8 cellular contexts compared by ENCODE assay signal in genomic region chrX:72306851-72307645, GRCh38. TPM values are rescaled to one million over a fixed set of nuclear protein-coding genes. Genes with fewer than 3 reads are reported as not detected.
DNase-seq lines count a peak whose midpoint lies in the region; ATAC-seq and TF ChIP-seq lines count a peak whose summit lies in the region.

No MANE protein-coding gene starts in this region.

- H3K79me2 ChIP-seq in Loucy (ENCODE audit: insufficient read depth, low read length): no peaks in the 10 kb centered on the region

- no peaks in the 10 kb centered on the region for H3K9me2 ChIP-seq in Loucy (replicated peaks; ENCODE audit: low read depth, low read length)

- in situ Hi-C loops in brain microvascular endothelial cell (cut with HindIII; ENCODE audit: low pct_ligation_motif_present, low sequenced_read_pairs): no loop called here

- no peak overlapping the region for H3K27ac ChIP-seq in RWPE2 (ENCODE audit: poor library complexity, severe bottlenecking)
- H3K27ac ChIP-seq in brain microvascular endothelial cell: no peak overlapping the region

- ATAC-seq in GM21576 (IDR thresholded peaks at IDR 0.05; ENCODE audit: unreplicated experiment) (peak; percentile 50), RWPE2 (ENCODE audit: low read depth) (peak; percentile 73)

- DNase-seq in DMS53 (lab: John Stamatoyannopoulos, UW) (peak; percentile 87), RWPE2 (ENCODE audit: low spot score) (no peak), brain microvascular endothelial cell (peak; percentile 45), pulmonary artery endothelial cell (ENCODE audit: low read depth, low spot score) (peak; percentile 20), GOT3 (lab: John Stamatoyannopoulos, UW) (no peak)

- TF ChIP-seq CTCF in Loucy (conservative IDR thresholded peaks at IDR 0.05; ENCODE audit: low read length) (no peak), RWPE2 (IDR thresholded peaks at IDR 0.05; ENCODE audit: poor library complexity, severe bottlenecking) (no peak), brain microvascular endothelial cell (IDR thresholded peaks at IDR 0.05; ENCODE audit: low read depth, low read length, missing control alignments) (no peak)

- peak overlapping the region; percentile 55 for H3K9ac ChIP-seq in Loucy (ENCODE audit: low read depth, low read length, poor library complexity, severe bottlenecking)

- H4K20me1 ChIP-seq in Loucy (ENCODE audit: insufficient read depth, low read length, poor library complexity, severe bottlenecking): no peaks in the 10 kb centered on the region

- no peaks in the 10 kb centered on the region for H3F3A ChIP-seq in Loucy (ENCODE audit: low read depth)

- H3K4me2 ChIP-seq in Loucy (ENCODE audit: low read depth, low read length, poor library complexity, severe bottlenecking): peak overlapping the region; percentile 72

- no peaks in the 10 kb centered on the region for H3K36me3 ChIP-seq in Loucy (ENCODE audit: insufficient read depth, low read length)
- no peaks in the 10 kb centered on the region for H3K36me3 ChIP-seq in RWPE2 (ENCODE audit: low read depth)
- no peaks in the 10 kb centered on the region for H3K36me3 ChIP-seq in brain microvascular endothelial cell (replicated peaks)

- peaks cover 9% of the 10 kb centered on the region for H3K4me1 ChIP-seq in Loucy (ENCODE audit: insufficient read depth, low read length, poor library complexity, severe bottlenecking)
- H3K4me1 ChIP-seq in RWPE2 (ENCODE audit: insufficient read depth, poor library complexity, severe bottlenecking): no peaks in the 10 kb centered on the region

- no peaks in the 10 kb centered on the region for H3K27me3 ChIP-seq in Loucy (ENCODE audit: insufficient read depth, low read length, poor library complexity, severe bottlenecking)
- peaks cover 38% of the 10 kb centered on the region for H3K27me3 ChIP-seq in RWPE2 (ENCODE audit: insufficient read depth, poor library complexity, severe bottlenecking)
- peaks cover 68% of the 10 kb centered on the region for H3K27me3 ChIP-seq in brain microvascular endothelial cell (replicated peaks)

- H2AFZ ChIP-seq in Loucy (ENCODE audit: low read length): peak overlapping the region; percentile 73; the same call in 1 of the 2 replicates

- H3K9me3 ChIP-seq in Loucy (ENCODE audit: insufficient read depth, low read depth, low read length) (no peaks in the 10 kb centered on the region), RWPE2 (ENCODE audit: severe bottlenecking) (no peaks in the 10 kb centered on the region)

- peak overlapping the region; percentile 67 for H3K4me3 ChIP-seq in Loucy (ENCODE audit: low read length, poor library complexity, severe bottlenecking)
- peak overlapping the region; percentile 31 for H3K4me3 ChIP-seq in RWPE2 (ENCODE audit: severe bottlenecking)
- peak overlapping the region; percentile 55 for H3K4me3 ChIP-seq in brain microvascular endothelial cell (ENCODE audit: low read depth, low read length)
- H3K4me3 ChIP-seq in iPS-11a (ENCODE audit: low read depth, low read length): peak overlapping the region; percentile 27

RNA-seq across cellular contexts. Expression of gene CITED1, which starts 1.3 kb away (rescaled TPM):
- total RNA-seq in pulmonary artery endothelial cell: 0.07 and 0.13 TPM in 2 replicates

RNA-seq across cellular contexts. Expression of gene RPS4X, which starts 30.0 kb away (rescaled TPM):
- total RNA-seq in pulmonary artery endothelial cell: 643 and 855 TPM in 2 replicates

Comparison
In these comparisons a context has a peak if more than half of its experiments do, and no peak if none do; other contexts are left out.
1. DNase-seq: peak in DMS53 (single experiment), brain microvascular endothelial cell (single experiment) and pulmonary artery endothelial cell (single experiment); none in RWPE2 (single experiment) and GOT3 (single experiment).
2. Peak in every context shown above with its lines, with median percentiles within 50 percentile points of each other: H3K4me3 ChIP-seq.